ENCODE assay signal across 12 cellular contexts in genomic region chr16:10122546-10122945, GRCh38. TPM values are rescaled to one million over a fixed set of nuclear protein-coding genes. Genes with fewer than 3 reads are reported as not detected.
DNase-seq lines count a peak whose midpoint lies in the region; ATAC-seq, FAIRE-seq and TF ChIP-seq lines count a peak whose summit lies in the region.
"Had no signal": no experiment of that assay in that cellular context is flagged by ENCODE, and none has a peak within 500 bp of the region (broad histone marks: within the 10 kb centered on the region; RNA-seq: fewer than 3 reads in every experiment).

No MANE protein-coding gene starts in this region.

- no peaks in the 10 kb centered on the region for H3K36me3 ChIP-seq in K562 (ENCODE audit: control insufficient read depth, insufficient read depth, low read length)
- H3K36me3 ChIP-seq: prostate gland had no signal

- 2% methylated on average over 6 of the region's 6 CpGs for WGBS in K562 (ENCODE audit: insufficient coverage, low coverage, missing lambda C conversion rate)

- CTCF ChIA-PET in K562 (lab: Yijun Ruan, JAX; ENCODE audit: low intra/inter-chr PET ratio), result interaction anchor here (0.6 to 0.7 kb wide), 2 partner anchors 53 to 1555 kb away, joined by 3 read pairs; no protein-coding TSS in a partner anchor

- no peak overlapping the region for H3K9ac ChIP-seq in K562 (ENCODE audit: insufficient read depth in 1 of 2, low read depth in 2 of 2, low read length in 2 of 2)

- H4K20me1 ChIP-seq in K562 (replicated peaks; ENCODE audit: control insufficient read depth, insufficient read depth, low read length), result no peaks in the 10 kb centered on the region

- H3K4me1 Mint-ChIP-seq in mesothelial cell of epicardium, result peaks cover 18% of the 10 kb centered on the region
- H3K4me1 Mint-ChIP-seq: activated naive CD4-positive, alpha-beta T cell treated with anti-CD3 and anti-CD28 coated beads, Interleukin-2, amount 10 ng/mL, durations not matched to agents 7 days and 5 days had no signal

- no peaks in the 10 kb centered on the region for H3K9me3 Mint-ChIP-seq in mesothelial cell of epicardium
- H3K9me3 Mint-ChIP-seq: activated naive CD4-positive, alpha-beta T cell treated with anti-CD3 and anti-CD28 coated beads, Interleukin-2, amount 10 ng/mL, durations not matched to agents 7 days and 5 days had no signal

- no peak overlapping the region for H3K4me3 Mint-ChIP-seq in mesothelial cell of epicardium
- H3K4me3 Mint-ChIP-seq: activated naive CD4-positive, alpha-beta T cell treated with anti-CD3 and anti-CD28 coated beads, Interleukin-2, amount 10 ng/mL, durations not matched to agents 7 days and 5 days had no signal

- peak; percentile 51 for DNase-seq in EL
- DNase-seq in KBM-7, result peak; percentile 15
- peak; percentile 14 to 22 (median 20) for DNase-seq in K562 (ENCODE audit: extremely low read depth in 1 of 4, low spot score in 3 of 4)
- peak in 1 of 2 experiments; percentile 41 for DNase-seq in mesothelial cell of epicardium (ENCODE audit: low spot score in 2 of 2, unreplicated experiment in 2 of 2)
- DNase-seq in NCI-H1930 (lab: John Stamatoyannopoulos, UW), result no peak
- DNase-seq: activated CD4-positive, alpha-beta T cell treated with anti-CD3 and anti-CD28 coated beads for 1 hour; activated naive CD4-positive, alpha-beta T cell treated with anti-CD3 and anti-CD28 coated beads, Interleukin-2, amount 10 ng/mL, durations not matched to agents 7 days and 5 days had no signal

- no peak overlapping the region for H3K4me2 ChIP-seq in K562 (ENCODE audit: insufficient read depth, low read length)

- no peak; a peak in 1 of 4 replicates for TF ChIP-seq RAD21 in K562 (CRISPR knock-in tag; conservative IDR thresholded peaks at IDR 0.05 in 1 of 2, IDR thresholded peaks at IDR 0.05 in 1 of 2)

- H3K79me2 ChIP-seq in K562 (ENCODE audit: control insufficient read depth, insufficient read depth, low read length), result no peaks in the 10 kb centered on the region

- ATAC-seq in K562 (no peak), GM18519 (IDR thresholded peaks at IDR 0.05; ENCODE audit: low FRiP score, unreplicated experiment) (no peak), HG03354 (IDR thresholded peaks at IDR 0.05; ENCODE audit: poor library complexity, severe bottlenecking, unreplicated experiment) (no peak), HG02678 (IDR thresholded peaks at IDR 0.05; ENCODE audit: unreplicated experiment) (no peak)

- H3K27me3 Mint-ChIP-seq in mesothelial cell of epicardium (ENCODE audit: low read depth), result peaks cover 34% of the 10 kb centered on the region

- peak; percentile 17 to 42 (median 25); a peak in 4 of 6 replicates for TF ChIP-seq CTCF in K562 (IDR thresholded peaks at IDR 0.05 in 2 of 3, conservative IDR thresholded peaks at IDR 0.05 in 1 of 3; ENCODE audit: insufficient read depth in 2 of 3, low read depth in 1 of 3, low read length in 3 of 3)
- peak; percentile 46 for TF ChIP-seq CTCF in mesothelial cell of epicardium (IDR thresholded peaks at IDR 0.05; ENCODE audit: unreplicated experiment)

- H3K36me3 Mint-ChIP-seq in mesothelial cell of epicardium, result no peaks in the 10 kb centered on the region
- H3K36me3 Mint-ChIP-seq: activated naive CD4-positive, alpha-beta T cell treated with anti-CD3 and anti-CD28 coated beads, Interleukin-2, amount 10 ng/mL, durations not matched to agents 7 days and 5 days had no signal

- TF ChIP-seq EP300 in K562 (IDR thresholded peaks at IDR 0.05; ENCODE audit: low read length), result no peak

- BruUV-seq in K562 (replicated peaks; lab: Mats Ljungman, UMichigan), result no TSS peak

- no peak overlapping the region for H3K27ac Mint-ChIP-seq in mesothelial cell of epicardium
- H3K27ac Mint-ChIP-seq: activated naive CD4-positive, alpha-beta T cell treated with anti-CD3 and anti-CD28 coated beads, Interleukin-2, amount 10 ng/mL, durations not matched to agents 7 days and 5 days had no signal

- in situ Hi-C loops in KBM-7 (cut with MboI; ENCODE audit: low pct_unique_long_range_greater_than_20kb, low sequenced_read_pairs), result no loop called here
- in situ Hi-C loops in K562 (cut with MboI), result no loop called here

- intact Hi-C loops in K562 (cut with micrococcal nuclease), result no loop called here

- H3K4me3 ChIP-seq in K562, result no peak overlapping the region
- H3K4me3 ChIP-seq: prostate gland had no signal

- no peaks in the 10 kb centered on the region for H3K9me3 ChIP-seq in K562 (replicated peaks; ENCODE audit: control insufficient read depth, insufficient read depth, low read depth, low read length)
- H3K9me3 ChIP-seq: prostate gland had no signal

- no peaks in the 10 kb centered on the region for H3K9me1 ChIP-seq in K562 (ENCODE audit: control insufficient read depth, insufficient read depth, low read length)

- POLR2A ChIA-PET in K562 (lab: Yijun Ruan, JAX), result no interaction called here

- peak; percentile 29 for FAIRE-seq in K562 (lab: Jason Lieb, UNC)
- FAIRE-seq: keratinocyte had no signal

- no peak overlapping the region for H2AFZ ChIP-seq in K562 (ENCODE audit: low read depth, low read length)

- TF ChIP-seq POLR2A in K562 (conservative IDR thresholded peaks at IDR 0.05), result no peak

- no peaks in the 10 kb centered on the region for H3K4me1 ChIP-seq in K562 (replicated peaks in 1 of 2; ENCODE audit: control insufficient read depth in 2 of 2, insufficient read depth in 2 of 2, low read length in 2 of 2)
- H3K4me1 ChIP-seq: prostate gland had no signal

- H3K27ac ChIP-seq in K562 (ENCODE audit: extremely low read depth, low read depth, low read length), result no peak overlapping the region
- H3K27ac ChIP-seq: prostate gland had no signal

- no peaks in the 10 kb centered on the region; a peak in 1 of 5 replicates for H3K27me3 ChIP-seq in K562 (ENCODE audit: control insufficient read depth in 2 of 2, insufficient read depth in 2 of 2, low read length in 2 of 2)

TF ChIP-seq in K562, 482 proteins besides CTCF, POLR2A, EP300 and RAD21:
- TF ChIP-seq ZNF431 (CRISPR knock-in tag; IDR thresholded peaks at IDR 0.05) (no peak), SMAD1 (IDR thresholded peaks at IDR 0.05; ENCODE audit: low read depth, low read length, partially characterized antibody) (no peak), MAFF (IDR thresholded peaks at IDR 0.05; ENCODE audit: low read length) (peak; percentile 33), MAFK (IDR thresholded peaks at IDR 0.05; ENCODE audit: low read length) (0 out of 2 replicates have a peak, but pooled peaks have one; percentile 21), POLR2G (IDR thresholded peaks at IDR 0.05; ENCODE audit: low read depth, low read length) (no peak), ESRRA (IDR thresholded peaks at IDR 0.05; ENCODE audit: borderline replicate concordance, low read depth) (0 out of 2 replicates have a peak, but pooled peaks have one; percentile 41), ZNF316 (IDR thresholded peaks at IDR 0.05) (peak; percentile 83), DACH1 (IDR thresholded peaks at IDR 0.05; ENCODE audit: partially characterized antibody) (no peak), MAFG (tag; conservative IDR thresholded peaks at IDR 0.05) (peak; percentile 61), C11orf30 (IDR thresholded peaks at IDR 0.05; ENCODE audit: low read depth) (peak; percentile 62; the same call in 1 of the 2 replicates), XRCC4 (IDR thresholded peaks at IDR 0.05; ENCODE audit: extremely low read depth, insufficient read depth, insufficient read length) (no peak), TFAP4 (CRISPR knock-in tag; IDR thresholded peaks at IDR 0.05; ENCODE audit: borderline replicate concordance) (no peak)

RNA-seq across cellular contexts. Expression of gene GRIN2A, which starts 59.7 kb away (rescaled TPM):
- not detected in 2 replicates for total RNA-seq in K562 (2011; cell fraction: chromatin; rRNA removed; ENCODE audit: low replicate concordance)
- not detected in 2 replicates for total RNA-seq in K562 (2011; cell fraction: nucleolus; rRNA removed)
- total RNA-seq in K562 (2011; cell fraction: nucleoplasm; rRNA removed), result under 0.01 TPM in 1 of 2 replicates, not detected in the other
- not detected in 2 replicates for total RNA-seq in K562 (2014; rRNA removed)
- total RNA-seq in K562 (2014; rRNA removed; fragmentation: Illumina TruSeq; extraction: Trizol), result not detected in 2 replicates
- not detected in 2 replicates for total RNA-seq in K562 (2015; rRNA removed; fragmentation: Illumina TruSeq; extraction: Trizol)
- total RNA-seq in K562 (2021), result not detected in 2 replicates
- not detected in 2 replicates for polyA plus RNA-seq in K562 (2011; rRNA removed)
- not detected in 2 replicates for polyA plus RNA-seq in K562 (2011; cell fraction: cytosol; rRNA removed)
- polyA plus RNA-seq in K562 (2011; cell fraction: nucleus; rRNA removed), result not detected in 2 replicates
- polyA plus RNA-seq in K562 (2012), result 0.01 and 0.08 TPM in 2 replicates
- not detected in 2 replicates for polyA plus RNA-seq in K562 (2014; fragmentation: Illumina TruSeq; extraction: Trizol)
- not detected for polyA plus RNA-seq in K562 (2014; fragmentation: Nextera tagmentation; extraction: Ambion mirVana)
- polyA plus RNA-seq in K562 (2014; rRNA removed), result not detected in 2 replicates
- polyA minus RNA-seq in K562 (2011; rRNA and poly(A)+ RNA removed), result 0.28 TPM in 1 of 2 replicates, not detected in the other
- polyA minus RNA-seq in K562 (2011; cell fraction: cytosol; rRNA and poly(A)+ RNA removed), result not detected in 2 replicates
- not detected in 2 replicates for polyA minus RNA-seq in K562 (2011; cell fraction: nucleus; rRNA and poly(A)+ RNA removed)
- 2.8 to 4.9 TPM (median 4.6 TPM) in 3 replicates for total RNA-seq in mesothelial cell of epicardium

Comparison
In these comparisons a context has a peak if more than half of its experiments do, and no peak if none do; other contexts are left out.
1. DNase-seq: peak in EL (single experiment), KBM-7 (single experiment) and K562 (4 of 4); none in NCI-H1930 (0 of 2).